Comparison of ENCODE assay signal across 20 cellular contexts in the genomic region with DNA sequence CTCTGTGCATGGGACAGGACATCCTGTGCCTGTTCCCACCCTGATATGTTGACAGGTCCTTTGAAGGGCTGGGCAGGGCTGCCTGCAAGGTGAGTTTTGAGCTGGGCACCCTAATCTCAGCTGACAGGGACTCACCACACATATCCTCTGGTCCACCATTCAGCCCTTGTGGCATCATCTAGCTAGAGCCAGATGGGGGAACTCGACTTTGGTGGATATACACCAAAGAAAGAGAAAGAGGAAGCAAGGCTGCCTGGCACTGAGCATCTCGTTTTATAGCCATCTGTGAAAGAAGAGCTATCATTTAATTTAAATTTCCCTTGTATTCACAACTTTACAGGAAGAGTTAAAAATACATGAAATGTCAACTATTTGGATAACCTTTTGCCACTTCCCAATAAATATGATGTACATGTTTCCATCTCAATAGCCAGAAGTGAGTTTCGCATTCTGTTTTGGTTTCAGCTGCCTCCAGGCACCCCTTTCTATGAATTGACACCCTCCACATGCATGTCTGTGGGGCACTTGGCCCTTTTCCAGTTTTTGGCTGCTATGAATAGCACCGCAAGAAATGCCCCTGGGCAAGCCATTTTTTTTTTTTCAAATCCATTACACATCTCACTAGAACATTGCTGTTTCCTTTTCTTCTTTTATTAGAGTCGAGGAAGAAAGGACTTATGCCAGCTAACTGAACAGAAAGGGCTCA. TPM values are rescaled to one million over a fixed set of nuclear protein-coding genes. Genes with fewer than 3 reads are reported as not detected.
DNase-seq lines count a peak whose midpoint lies in the region; ATAC-seq and TF ChIP-seq lines count a peak whose summit lies in the region.
"Had no signal": no experiment of that assay in that cellular context is flagged by ENCODE, and none has a peak within 500 bp of the region (broad histone marks: within the 10 kb centered on the region; RNA-seq: fewer than 3 reads in every experiment).

No MANE protein-coding gene starts in this region.

- H3K4me3 Mint-ChIP-seq in mesothelial cell of epicardium, result no peak overlapping the region
- no peak overlapping the region for H3K4me3 Mint-ChIP-seq in naive thymus-derived CD8-positive, alpha-beta T cell
- H3K4me3 Mint-ChIP-seq: CD14-positive monocyte; neural crest cell; stimulated activated effector memory CD8-positive, alpha-beta T cell treated with anti-CD3 and anti-CD28 coated beads, Interleukin-12 subunit alpha, Interleukin-12 subunit beta, amount 100 ng/mL, for 72 hours; T-cell had no signal

- POLR2A ChIA-PET in naive thymus-derived CD8-positive, alpha-beta T cell (lab: Charles Lee), result no interaction called here

- H3K27me3 Mint-ChIP-seq in mesothelial cell of epicardium (ENCODE audit: low read depth), result peaks cover 20% of the 10 kb centered on the region
- peaks cover 0 to 4% (median 2%) of the 10 kb centered on the region in 5 donors for H3K27me3 Mint-ChIP-seq in naive thymus-derived CD8-positive, alpha-beta T cell

- no peak overlapping the region for H3K27ac ChIP-seq in SK-N-MC
- H3K27ac ChIP-seq: psoas muscle, spleen, tibial artery had no signal

- TF ChIP-seq CTCF in mesothelial cell of epicardium (IDR thresholded peaks at IDR 0.05; ENCODE audit: unreplicated experiment), result no peak

- no peaks in the 10 kb centered on the region for H3K9me3 ChIP-seq in SK-N-MC (ENCODE audit: low read depth, low read length)
- H3K9me3 ChIP-seq: psoas muscle, spleen, tibial artery had no signal

- DNase-seq in NCI-H1436 (lab: John Stamatoyannopoulos, UW), result peak; percentile 24
- DNase-seq in NCI-H1436 treated with DMSO at 0.1 percent for 48 hours (lab: John Stamatoyannopoulos, UW), result no peak
- peak; percentile 51 for DNase-seq in NCI-H1105 (lab: John Stamatoyannopoulos, UW)
- peak; percentile 62 for DNase-seq in SK-N-MC (ENCODE audit: low read depth, low spot score)
- peak; percentile 56 for DNase-seq in renal cortical epithelial cell (ENCODE audit: low read depth)
- no peak for DNase-seq in mesothelial cell of epicardium (ENCODE audit: low spot score in 2 of 2, unreplicated experiment in 2 of 2)
- DNase-seq in naive thymus-derived CD8-positive, alpha-beta T cell, result no peak
- no peak for DNase-seq in ureter (ENCODE audit: low spot score)
- DNase-seq: 8988T, foreskin fibroblast, kidney glomerular epithelial cell, NCI-H2029 treated with DMSO at 0.1 percent for 48 hours, psoas muscle, spleen, T-cell had no signal

- no peaks in the 10 kb centered on the region for H3K36me3 ChIP-seq in SK-N-MC (ENCODE audit: insufficient read depth, low read length)
- H3K36me3 ChIP-seq: spleen, tibial artery had no signal

- no peak overlapping the region for H3K9ac ChIP-seq in SK-N-MC (ENCODE audit: insufficient read length)

- peaks cover 5% of the 10 kb centered on the region for H3K4me1 Mint-ChIP-seq in mesothelial cell of epicardium
- H3K4me1 Mint-ChIP-seq in naive thymus-derived CD8-positive, alpha-beta T cell, result peaks cover 0 to 4% (median 3%) of the 10 kb centered on the region in 4 donors
- H3K4me1 Mint-ChIP-seq: stimulated activated effector memory CD8-positive, alpha-beta T cell treated with anti-CD3 and anti-CD28 coated beads, Interleukin-12 subunit alpha, Interleukin-12 subunit beta, amount 100 ng/mL, for 72 hours; T-cell had no signal

- no peak overlapping the region for H3K4me3 ChIP-seq in SK-N-MC
- H3K4me3 ChIP-seq: psoas muscle, spleen, tibial artery had no signal

- H3K27ac Mint-ChIP-seq in mesothelial cell of epicardium, result no peak overlapping the region
- H3K27ac Mint-ChIP-seq in naive thymus-derived CD8-positive, alpha-beta T cell, result no peak overlapping the region
- H3K27ac Mint-ChIP-seq: activated T-helper 2 cell treated with anti-CD3 and anti-CD28 coated beads, Interferon-gamma antibody, Interleukin-2, Interleukin-4, amounts not matched to agents 10 μg/mL and 5 μg/mL and 100 μg/mL, durations not matched to agents 14 hours and 24 hours and 36 hours; stimulated activated effector memory CD8-positive, alpha-beta T cell treated with anti-CD3 and anti-CD28 coated beads, Interleukin-12 subunit alpha, Interleukin-12 subunit beta, amount 100 ng/mL, for 72 hours; T-cell had no signal

- ATAC-seq in naive thymus-derived CD8-positive, alpha-beta T cell, result no peak
- ATAC-seq: psoas muscle; stimulated activated effector memory CD8-positive, alpha-beta T cell treated with anti-CD3 and anti-CD28 coated beads, Interleukin-12 subunit alpha, Interleukin-12 subunit beta, amount 100 ng/mL, for 72 hours; T-cell had no signal

- H3K9me3 Mint-ChIP-seq in mesothelial cell of epicardium, result no peaks in the 10 kb centered on the region
- H3K9me3 Mint-ChIP-seq in naive thymus-derived CD8-positive, alpha-beta T cell, result no peaks in the 10 kb centered on the region
- H3K9me3 Mint-ChIP-seq: activated T-helper 2 cell treated with anti-CD3 and anti-CD28 coated beads, Interferon-gamma antibody, Interleukin-2, Interleukin-4, amounts not matched to agents 10 μg/mL and 5 μg/mL and 100 μg/mL, durations not matched to agents 14 hours and 24 hours and 36 hours; neural crest cell; stimulated activated effector memory CD8-positive, alpha-beta T cell treated with anti-CD3 and anti-CD28 coated beads, Interleukin-12 subunit alpha, Interleukin-12 subunit beta, amount 100 ng/mL, for 72 hours; T-cell had no signal

- H3K36me3 Mint-ChIP-seq in mesothelial cell of epicardium, result no peaks in the 10 kb centered on the region
- no peaks in the 10 kb centered on the region for H3K36me3 Mint-ChIP-seq in naive thymus-derived CD8-positive, alpha-beta T cell
- H3K36me3 Mint-ChIP-seq: CD14-positive monocyte; stimulated activated effector memory CD8-positive, alpha-beta T cell treated with anti-CD3 and anti-CD28 coated beads, Interleukin-12 subunit alpha, Interleukin-12 subunit beta, amount 100 ng/mL, for 72 hours; T-cell had no signal

RNA-seq across cellular contexts. Expression of a gene that starts 22.9 kb away (rescaled TPM):
- total RNA-seq in renal cortical epithelial cell (48.8 and 73.8 TPM in 2 replicates), mesothelial cell of epicardium (52.4 to 59.2 TPM (median 56.1 TPM) in 3 replicates), ureter (106 TPM)
- total RNA-seq in naive thymus-derived CD8-positive, alpha-beta T cell, result 1 to 10 TPM in 1 of 2 experiments, under 1 TPM in 1; 0.62 to 1.0 TPM
- polyA plus RNA-seq in naive thymus-derived CD8-positive, alpha-beta T cell, result 1 to 10 TPM in 2 of 3 donors, under 1 TPM in 1; 0.47 to 2.9 (median 2.0) TPM

Comparison
In these comparisons a context has a peak if more than half of its experiments do, and no peak if none do; other contexts are left out.
1. DNase-seq: peak in NCI-H1436 (single experiment), NCI-H1105 (single experiment), SK-N-MC (single experiment) and renal cortical epithelial cell (single experiment); none in NCI-H1436 treated with DMSO at 0.1 percent for 48 hours (single experiment), mesothelial cell of epicardium (0 of 2), naive thymus-derived CD8-positive, alpha-beta T cell (0 of 10) and ureter (single experiment).
2. RNA of a gene that starts 22.9 kb away (total RNA-seq): 106 TPM in ureter (single experiment), 48.8 to 73.8 TPM in renal cortical epithelial cell and 52.4 to 59.2 TPM in mesothelial cell of epicardium; 0.62 to 1.0 TPM in naive thymus-derived CD8-positive, alpha-beta T cell; every median in the first group is over 10 times any median in the second.